22 cellular contexts compared by ENCODE assay signal in genomic region chr10:131824371-131825149, GRCh38.
DNase-seq lines count a peak whose midpoint lies in the region; ATAC-seq, FAIRE-seq and TF ChIP-seq lines count a peak whose summit lies in the region.
"Had no signal": no experiment of that assay in that cellular context is flagged by ENCODE, and none has a peak within 500 bp of the region (broad histone marks: within the 10 kb centered on the region; RNA-seq: fewer than 3 reads in every experiment).

No MANE protein-coding gene starts in this region.

- no peak overlapping the region for H3K27ac Mint-ChIP-seq in neural progenitor cell
- H3K27ac Mint-ChIP-seq: T-helper 1 cell treated with Interleukin-12 subunit alpha and Interleukin-12 subunit beta and Interleukin-4 antibody, amounts not matched to agents 30 μg/mL and 1 μg/mL, for 36 hours had no signal

- H4K20me1 ChIP-seq in BLaER1 treated with 17β-estradiol and CSF1 and Interleukin-3, amounts not matched to agents 10 nM and 100 nM, result peaks cover 0 to 11% (median 0%) of the 10 kb centered on the region in 11 experiments; a peak in 5 of 22 replicates
- H4K20me1 ChIP-seq in H1 (replicated peaks in 1 of 2; ENCODE audit: control insufficient read depth in 1 of 2, insufficient read depth in 2 of 2, low read length in 2 of 2) (no peaks in the 10 kb centered on the region), neural progenitor cell (ENCODE audit: low read depth) (no peaks in the 10 kb centered on the region)

- H4K91ac ChIP-seq in H1 (replicated peaks; ENCODE audit: insufficient read length, low read length), result peak overlapping the region; percentile 76

- peaks cover 0 to 10% (median 0%) of the 10 kb centered on the region in 11 experiments; a peak in 5 of 22 replicates for H3K9me3 ChIP-seq in BLaER1 treated with 17β-estradiol and CSF1 and Interleukin-3, amounts not matched to agents 10 nM and 100 nM (replicated peaks in 1 of 11)
- H3K9me3 ChIP-seq in H1 (ENCODE audit: insufficient read depth in 2 of 2, low read depth in 1 of 2, low read length in 1 of 2) (no peaks in the 10 kb centered on the region), neural progenitor cell (ENCODE audit: low read depth) (no peaks in the 10 kb centered on the region)
- H3K9me3 ChIP-seq: pancreas, suprapubic skin had no signal

- POLR2A ChIA-PET in H1 (lab: Charles Lee; ENCODE audit: partially characterized antibody), result interaction anchor here (0.8 to 1.1 kb wide), 2 partner anchors 9 to 76 kb away, joined by 3 read pairs; partner anchors contain the start of gene PPP2R2D

- FAIRE-seq in H1 (lab: Jason Lieb, UNC), result no peak
- FAIRE-seq: bronchial epithelial cell, G401.6, GM12891, pancreas had no signal

- H3K4me3 Mint-ChIP-seq in neural progenitor cell, result no peak overlapping the region
- H3K4me3 Mint-ChIP-seq: T-helper 1 cell treated with Interleukin-12 subunit alpha and Interleukin-12 subunit beta and Interleukin-4 antibody, amounts not matched to agents 30 μg/mL and 1 μg/mL, for 36 hours had no signal

- CTCF ChIA-PET in H1 (lab: Charles Lee; ENCODE audit: partially characterized antibody), result interaction anchor here (1.2 to 1.3 kb wide), 2 partner anchors 16 to 28 kb away, joined by 4 read pairs; no protein-coding TSS in a partner anchor

- H4K8ac ChIP-seq in H1 (ENCODE audit: extremely low read depth, insufficient read depth, low read length), result peak overlapping the region; percentile 35

- peak overlapping the region; percentile 60 for H4K5ac ChIP-seq in H1 (ENCODE audit: insufficient read length, low read depth, low read length)

- peak overlapping the region; percentile 60 for H3K18ac ChIP-seq in H1 (ENCODE audit: extremely low read depth, low read length)

- peak overlapping the region in 3 of 11 experiments; percentile 2 to 35 (median 18); a peak in 2 of 22 replicates for H3K27ac ChIP-seq in BLaER1 treated with 17β-estradiol and CSF1 and Interleukin-3, amounts not matched to agents 10 nM and 100 nM
- no peak overlapping the region for H3K27ac ChIP-seq in H1 (ENCODE audit: low read depth, low read length)
- no peak overlapping the region for H3K27ac ChIP-seq in neural progenitor cell
- H3K27ac ChIP-seq: gastroesophageal sphincter, pancreas, suprapubic skin had no signal

- no peaks in the 10 kb centered on the region for H3K36me3 ChIP-seq in BLaER1 treated with 17β-estradiol and CSF1 and Interleukin-3, amounts not matched to agents 10 nM and 100 nM
- H3K36me3 ChIP-seq in H7 (replicated peaks; ENCODE audit: control insufficient read depth, insufficient read depth, low read length) (no peaks in the 10 kb centered on the region), H1 (ENCODE audit: control insufficient read depth in 2 of 4, insufficient read depth in 4 of 4, low read length in 3 of 4) (no peaks in the 10 kb centered on the region), neural progenitor cell (no peaks in the 10 kb centered on the region)
- H3K36me3 ChIP-seq: gastroesophageal sphincter, pancreas, suprapubic skin had no signal

- peak overlapping the region; percentile 69 to 96 (median 82) for H3K4me2 ChIP-seq in BLaER1 treated with 17β-estradiol and CSF1 and Interleukin-3, amounts not matched to agents 10 nM and 100 nM
- H3K4me2 ChIP-seq in H1 (ENCODE audit: insufficient read depth in 1 of 2, low read depth in 2 of 2, low read length in 2 of 2), result 0 out of 4 replicates have a peak overlapping the region, but pooled peaks of 1 of the 2 experiments have one; percentile 27
- H3K4me2 ChIP-seq in neural progenitor cell, result peak overlapping the region; percentile 10
- H3K4me2 ChIP-seq: smooth muscle cell had no signal

- H3K23ac ChIP-seq in H1 (ENCODE audit: insufficient read length), result no peak overlapping the region

- H3K4ac ChIP-seq in H1 (replicated peaks; ENCODE audit: insufficient read length, low read depth, low read length), result no peak overlapping the region

- no peak overlapping the region for H2AK5ac ChIP-seq in H1 (ENCODE audit: low read depth, low read length)

- H3K9me3 Mint-ChIP-seq in neural progenitor cell, result no peaks in the 10 kb centered on the region
- H3K9me3 Mint-ChIP-seq: T-helper 1 cell treated with Interleukin-12 subunit alpha and Interleukin-12 subunit beta and Interleukin-4 antibody, amounts not matched to agents 30 μg/mL and 1 μg/mL, for 36 hours had no signal

- H2BK20ac ChIP-seq in H1 (ENCODE audit: low read length), result peak overlapping the region; percentile 61; the same call in 1 of the 2 replicates

- peaks cover 0 to 26% (median 0%) of the 10 kb centered on the region in 11 experiments; a peak in 8 of 22 replicates for H3K27me3 ChIP-seq in BLaER1 treated with 17β-estradiol and CSF1 and Interleukin-3, amounts not matched to agents 10 nM and 100 nM
- H3K27me3 ChIP-seq in H7 (ENCODE audit: control insufficient read depth, insufficient read depth, low read length), result no peaks in the 10 kb centered on the region
- no peaks in the 10 kb centered on the region; a peak in 1 of 7 replicates for H3K27me3 ChIP-seq in H1 (replicated peaks in 1 of 4; ENCODE audit: control insufficient read depth in 3 of 4, extremely low read depth in 1 of 4, insufficient read depth in 3 of 4, low read length in 3 of 4)
- H3K27me3 ChIP-seq in neural progenitor cell, result no peaks in the 10 kb centered on the region
- H3K27me3 ChIP-seq: pancreas had no signal

- peak overlapping the region; percentile 67; the same call in 1 of the 2 replicates for H2BK15ac ChIP-seq in H1 (ENCODE audit: low read length)

- peaks cover 2% of the 10 kb centered on the region for H3K27me3 Mint-ChIP-seq in neural progenitor cell (ENCODE audit: insufficient read depth, low read depth)

- no peaks in the 10 kb centered on the region for H3F3A ChIP-seq in neural progenitor cell (ENCODE audit: low read depth)

- H2BK12ac ChIP-seq in H1 (ENCODE audit: low read depth, low read length), result peak overlapping the region; percentile 29; the same call in 1 of the 2 replicates

- peak overlapping the region in 3 of 10 experiments; percentile 7 to 22 (median 14); a peak in 3 of 20 replicates for H3K4me3 ChIP-seq in BLaER1 treated with 17β-estradiol and CSF1 and Interleukin-3, amounts not matched to agents 10 nM and 100 nM
- no peak overlapping the region for H3K4me3 ChIP-seq in H7 (ENCODE audit: insufficient read depth, low read depth, low read length)
- H3K4me3 ChIP-seq in H1 (ENCODE audit: extremely low read depth in 1 of 4, insufficient read depth in 2 of 4, low read depth in 3 of 4, low read length in 4 of 4), result no peak overlapping the region
- H3K4me3 ChIP-seq in neural progenitor cell, result no peak overlapping the region
- H3K4me3 ChIP-seq: gastroesophageal sphincter, pancreas, smooth muscle cell, suprapubic skin had no signal

- peak overlapping the region in 4 of 11 experiments; percentile 46 to 61 (median 55); a peak in 10 of 22 replicates for H3K9ac ChIP-seq in BLaER1 treated with 17β-estradiol and CSF1 and Interleukin-3, amounts not matched to agents 10 nM and 100 nM
- H3K9ac ChIP-seq in H1 (replicated peaks in 1 of 4; ENCODE audit: extremely low read depth in 1 of 4, low read depth in 3 of 4, low read length in 3 of 4) (no peak overlapping the region), neural progenitor cell (no peak overlapping the region)

- no peak for TF ChIP-seq RAD21 in H1 (IDR thresholded peaks at IDR 0.05 in 1 of 2, conservative IDR thresholded peaks at IDR 0.05 in 1 of 2; ENCODE audit: low read depth in 2 of 2, low read length in 2 of 2)

- DNase-seq in H7 (peak; percentile 77), H1 (ENCODE audit: low read depth in 1 of 2, low spot score in 2 of 2) (no peak), neural progenitor cell (ENCODE audit: low spot score) (no peak), HCEC 1CT (no peak)
- DNase-seq: AML-193; Calu3; NCI-H2081 treated with DMSO at 0.1 percent for 48 hours; SHP77 treated with DMSO at 0.1 percent for 48 hours; stimulated activated CD4-positive, alpha-beta T cell treated with anti-CD3 and anti-CD28 coated beads, Interleukin-4, amount 100 ng/mL, for 4 hours had no signal

- 84% methylated on average over 16 of the region's 24 CpGs; no CpG with 5 or more reads in 1 of the 2 experiments for WGBS in H1 (ENCODE audit: extremely low coverage in 1 of 2, insufficient coverage in 1 of 2, insufficient read length in 1 of 2, insufficient replicate concordance in 2 of 2, low coverage in 1 of 2, low lambda C conversion rate in 2 of 2, missing lambda C conversion rate in 1 of 2), 2 experiments

- H3K79me1 ChIP-seq in H1 (ENCODE audit: low read depth, low read length), result no peaks in the 10 kb centered on the region

- no peaks in the 10 kb centered on the region for H3K79me2 ChIP-seq in H1 (ENCODE audit: control insufficient read depth in 1 of 2, insufficient read depth in 2 of 2, low read length in 2 of 2)
- H3K79me2 ChIP-seq in neural progenitor cell (ENCODE audit: low read depth), result no peaks in the 10 kb centered on the region

- H3K36me3 Mint-ChIP-seq in neural progenitor cell, result no peaks in the 10 kb centered on the region

- H2BK120ac ChIP-seq in H1 (replicated peaks; ENCODE audit: low read depth, low read length), result no peak overlapping the region

- TF ChIP-seq CTCF in H1 (IDR thresholded peaks at IDR 0.05; ENCODE audit: control extremely low read depth in 1 of 3, insufficient read depth in 1 of 3, low read depth in 1 of 3, low read length in 3 of 3), result no peak
- TF ChIP-seq CTCF in neural progenitor cell (IDR thresholded peaks at IDR 0.05), result no peak

- ATAC-seq in GM21619 (IDR thresholded peaks at IDR 0.05; ENCODE audit: unreplicated experiment), result no peak
- no peak for ATAC-seq in GM19324 (IDR thresholded peaks at IDR 0.05; ENCODE audit: low FRiP score, unreplicated experiment)
- no peak for ATAC-seq in GM18861 (IDR thresholded peaks at IDR 0.05; ENCODE audit: unreplicated experiment)
- ATAC-seq: esophagus mucosa, gastroesophageal sphincter had no signal

- peaks cover 17% of the 10 kb centered on the region for H3K4me1 Mint-ChIP-seq in neural progenitor cell

- H3K14ac ChIP-seq in H1 (ENCODE audit: insufficient read length), result no peak overlapping the region

- H3K4me1 ChIP-seq in BLaER1 treated with 17β-estradiol and CSF1 and Interleukin-3, amounts not matched to agents 10 nM and 100 nM, result peaks cover 14 to 41% (median 27%) of the 10 kb centered on the region in 10 experiments
- peaks cover 3 to 12% (median 8%) of the 10 kb centered on the region in 4 experiments for H3K4me1 ChIP-seq in H1 (replicated peaks in 1 of 4; ENCODE audit: control insufficient read depth in 3 of 4, insufficient read depth in 4 of 4, low read length in 3 of 4)
- peaks cover 16% of the 10 kb centered on the region for H3K4me1 ChIP-seq in neural progenitor cell
- H3K4me1 ChIP-seq: gastroesophageal sphincter, pancreas, suprapubic skin had no signal

- peak overlapping the region; percentile 79; the same call in 1 of the 2 replicates for H2BK5ac ChIP-seq in H1 (ENCODE audit: low read depth, low read length)

- no peak for TF ChIP-seq EP300 in H1 (IDR thresholded peaks at IDR 0.05; ENCODE audit: borderline replicate concordance in 1 of 2, low read depth in 2 of 2, low read length in 2 of 2)

- peaks cover 1% of the 10 kb centered on the region; the same call in 1 of the 2 replicates for H3K23me2 ChIP-seq in H1 (ENCODE audit: low read depth, low read length)

- no peak for TF ChIP-seq POLR2A in H1 (IDR thresholded peaks at IDR 0.05; ENCODE audit: control extremely low read depth in 1 of 2, low read depth in 2 of 2, low read length in 2 of 2)

- H2AFZ ChIP-seq in H1 (ENCODE audit: low read length), result 0 out of 2 replicates have a peak overlapping the region, but pooled peaks have one; percentile 73
- peak overlapping the region; percentile 23 for H2AFZ ChIP-seq in neural progenitor cell (replicated peaks)

- H3K56ac ChIP-seq in H1 (replicated peaks; ENCODE audit: insufficient read length, low read depth, low read length), result no peak overlapping the region
